Comparison of ENCODE assay signal across 1 cellular context in the genomic region with DNA sequence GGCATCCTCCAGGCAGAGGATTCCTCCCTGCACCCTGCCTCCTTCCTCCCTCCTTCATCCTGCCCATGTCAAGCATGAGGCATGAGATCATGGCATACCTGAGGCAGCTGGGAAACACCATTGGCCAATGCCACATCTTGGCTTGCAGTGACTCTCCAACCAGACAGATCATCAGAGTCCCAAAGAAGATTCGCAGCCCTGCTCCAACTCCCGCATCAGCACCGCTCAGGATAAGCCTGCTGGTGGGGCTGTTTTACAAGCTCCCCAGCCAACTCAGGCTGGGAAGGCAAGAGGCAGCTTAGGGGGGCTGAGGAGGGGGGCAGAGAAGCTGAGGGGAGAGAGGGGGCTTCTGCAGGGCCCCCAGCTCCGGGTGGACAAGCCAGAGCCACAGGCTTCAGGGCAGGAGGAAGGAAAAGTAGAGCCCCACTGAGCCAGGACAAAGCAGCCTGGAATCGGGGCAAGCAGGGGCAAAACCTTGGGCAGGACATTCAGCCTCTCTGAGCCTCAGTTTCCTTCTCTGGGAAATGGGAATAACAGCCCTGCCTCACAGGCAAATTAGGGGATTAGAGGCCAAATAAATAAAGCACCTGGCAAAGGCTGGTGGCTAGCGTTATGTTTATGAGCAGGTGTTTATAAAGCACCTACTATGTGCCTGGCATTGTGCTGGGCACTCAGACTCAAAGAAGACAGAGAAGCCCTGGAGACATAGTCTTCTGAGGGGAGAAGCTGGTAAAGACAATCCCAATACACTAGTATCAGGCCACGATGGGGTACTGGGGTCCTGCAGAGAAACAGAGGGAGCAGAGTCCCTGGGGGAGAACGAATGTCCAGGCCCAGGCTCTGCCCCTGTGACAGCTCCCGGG.
TF ChIP-seq lines count a peak whose summit lies in the region.

No MANE protein-coding gene starts in this region.

TF ChIP-seq in H1, 55 proteins besides CTCF, POLR2A, EP300 and RAD21:
- TF ChIP-seq KDM1A (IDR thresholded peaks at IDR 0.05; ENCODE audit: borderline replicate concordance, low read length) = peak; percentile 59; the same call in 1 of the 2 replicates
- no peak for TF ChIP-seq HDAC6 (IDR thresholded peaks at IDR 0.05; ENCODE audit: low read depth, low read length)
- no peak for TF ChIP-seq MAFK (IDR thresholded peaks at IDR 0.05; ENCODE audit: low read depth, low read length)
- TF ChIP-seq BACH1 (IDR thresholded peaks at IDR 0.05; ENCODE audit: low read length) = no peak
